8 cellular contexts compared by ENCODE assay signal in genomic region chrX:31307952-31308351, GRCh38.
"Had no signal": no experiment of that assay in that cellular context is flagged by ENCODE, and none has a peak within 500 bp of the region (broad histone marks: within the 10 kb centered on the region; RNA-seq: fewer than 3 reads in every experiment).

No MANE protein-coding gene starts in this region.

- H3K27ac ChIP-seq: GM23248, HL-60 had no signal

- H3K9ac ChIP-seq: GM23248 had no signal

- ATAC-seq: HCT116 had no signal

- H2AFZ ChIP-seq: GM23248 had no signal

- H3K9me3 ChIP-seq: HAP-1 had no signal

- H3K4me1 ChIP-seq: HAP-1 had no signal

- H3K36me3 ChIP-seq: HAP-1 had no signal

- H3K4me3 ChIP-seq: GM23248, HAP-1 had no signal

- DNase-seq: GM23248, GOT3, H7, HFFc6, KBM-7 had no signal
